ENCODE assay signal across 13 cellular contexts in the genomic region with DNA sequence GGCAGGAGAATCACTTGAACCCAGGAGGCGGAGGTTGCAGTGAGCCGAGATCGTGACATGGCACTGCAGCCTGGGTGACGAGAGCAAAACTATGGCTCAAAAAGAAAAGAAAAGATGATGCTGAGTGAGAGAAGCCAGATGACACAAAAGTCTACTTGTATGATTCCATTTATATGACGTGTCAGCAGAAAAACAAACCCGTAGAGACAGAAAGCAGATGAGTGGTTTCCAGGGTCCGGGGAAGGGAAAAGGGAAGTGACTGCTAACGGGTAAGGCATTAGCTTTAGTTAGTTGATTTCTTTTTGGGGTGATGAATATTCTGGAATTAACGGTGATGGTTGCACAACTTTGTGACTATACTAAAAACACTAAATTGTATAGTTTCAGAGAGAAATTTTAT. TPM values are rescaled to one million over a fixed set of nuclear protein-coding genes. Genes with fewer than 3 reads are reported as not detected.
DNase-seq lines count a peak whose midpoint lies in the region; ATAC-seq, FAIRE-seq and TF ChIP-seq lines count a peak whose summit lies in the region.
"Had no signal": no experiment of that assay in that cellular context is flagged by ENCODE, and none has a peak within 500 bp of the region (broad histone marks: within the 10 kb centered on the region; RNA-seq: fewer than 3 reads in every experiment).

No MANE protein-coding gene starts in this region.

- H2BK5ac ChIP-seq in mesenchymal stem cell (ENCODE audit: low read depth, low read length, poor library complexity, severe bottlenecking): peak overlapping the region; percentile 87

- WGBS in mesenchymal stem cell: 51% methylated on average over 7 of the region's 9 CpGs

- intact Hi-C loops in left lung (cut with DNase I): no loop called here

- H3K4me1 Mint-ChIP-seq in astrocyte (ENCODE audit: low read depth, unreplicated experiment): peaks cover 3% of the 10 kb centered on the region

- H3K27ac Mint-ChIP-seq in astrocyte (ENCODE audit: unreplicated experiment): no peak overlapping the region

- H3K4me1 ChIP-seq in astrocyte (ENCODE audit: insufficient read depth, low read length) (peaks cover 8% of the 10 kb centered on the region), mesenchymal stem cell (ENCODE audit: control insufficient read depth, insufficient read depth, low read depth, low read length) (peaks cover 10% of the 10 kb centered on the region), left lung (peaks cover 0 to 30% of the 10 kb centered on the region in 2 donors)

- no peaks in the 10 kb centered on the region for H4K20me1 ChIP-seq in astrocyte (ENCODE audit: insufficient read depth, low read length)

- H3K4ac ChIP-seq in mesenchymal stem cell (ENCODE audit: low read depth in 1 of 2, low read length in 2 of 2): no peak overlapping the region

- H2BK120ac ChIP-seq in mesenchymal stem cell (ENCODE audit: low read depth, low read length): no peak overlapping the region

- ATAC-seq in left lung: no peak
- no peak for ATAC-seq in HG03159 (IDR thresholded peaks at IDR 0.05; ENCODE audit: unreplicated experiment)

- TF ChIP-seq CTCF in astrocyte (IDR thresholded peaks at IDR 0.05; ENCODE audit: insufficient read depth, low read depth, low read length) (no peak), left lung (IDR thresholded peaks at IDR 0.05) (no peak)

- H4K8ac ChIP-seq in mesenchymal stem cell (ENCODE audit: low read length): peak overlapping the region; percentile 41

- no peak overlapping the region for H3K4me3 Mint-ChIP-seq in astrocyte (ENCODE audit: unreplicated experiment)
- H3K4me3 Mint-ChIP-seq: T-helper 2 cell treated with Interferon-gamma antibody and Interleukin-4, amounts not matched to agents 5 μg/mL and 100 μg/mL, for 36 hours had no signal

- peaks cover 7% of the 10 kb centered on the region for H3K9me3 Mint-ChIP-seq in astrocyte (ENCODE audit: unreplicated experiment)

- H3K27ac ChIP-seq in astrocyte (ENCODE audit: low read depth, low read length) (peak overlapping the region; percentile 78), mesenchymal stem cell (ENCODE audit: low read length, poor library complexity, severe bottlenecking) (peak overlapping the region; percentile 94), left lung (peak overlapping the region in 1 of 2 donors; percentile 13)
- H3K27ac ChIP-seq: C4-2B had no signal

- H2AFZ ChIP-seq in astrocyte (ENCODE audit: low read depth, low read length) (no peak overlapping the region), mesenchymal stem cell (ENCODE audit: low read depth, low read length) (no peak overlapping the region)

- H3K18ac ChIP-seq in mesenchymal stem cell (ENCODE audit: low read depth in 1 of 2, low read length in 2 of 2): peak overlapping the region in 1 of 2 experiments; percentile 60

- no peaks in the 10 kb centered on the region for H3K79me1 ChIP-seq in mesenchymal stem cell (replicated peaks; ENCODE audit: low read length, poor library complexity, severe bottlenecking)

- no peak overlapping the region for H2BK15ac ChIP-seq in mesenchymal stem cell (ENCODE audit: low read depth, poor library complexity, severe bottlenecking)

- H3K79me2 ChIP-seq in astrocyte (ENCODE audit: insufficient read depth, low read length): no peaks in the 10 kb centered on the region

- H3K4me2 ChIP-seq in astrocyte (ENCODE audit: low read length) (peak overlapping the region; percentile 49), mesenchymal stem cell (ENCODE audit: low read length, poor library complexity, severe bottlenecking) (peak overlapping the region; percentile 31)

- DNase-seq in AG20443 (ENCODE audit: low spot score) (peak; percentile 39), HT1080 (ENCODE audit: low read depth) (peak; percentile 87), astrocyte (ENCODE audit: low read depth) (peak; percentile 70), mesenchymal stem cell (peak; percentile 94), left lung (no peak), NCI-H526 (lab: John Stamatoyannopoulos, UW) (no peak), activated gamma-delta T cell (lab: John Stamatoyannopoulos, UW) (no peak)
- DNase-seq: NCI-H1436; stimulated activated CD8-positive, alpha-beta memory T cell treated with anti-CD3 and anti-CD28 coated beads, Interleukin-4, amount 100 ng/mL, for 48 hours had no signal

- H3K4me3 ChIP-seq in astrocyte (ENCODE audit: insufficient read depth, low read depth, low read length) (no peak overlapping the region), mesenchymal stem cell (ENCODE audit: insufficient read depth in 1 of 2, low read depth in 1 of 2, low read length in 2 of 2) (no peak overlapping the region), left lung (no peak overlapping the region)
- H3K4me3 ChIP-seq: skin epidermis had no signal

- H4K91ac ChIP-seq in mesenchymal stem cell (ENCODE audit: low read length): peak overlapping the region; percentile 35

- H3K9me3 ChIP-seq in astrocyte (ENCODE audit: insufficient read depth, low read depth, low read length) (no peaks in the 10 kb centered on the region), mesenchymal stem cell (ENCODE audit: control insufficient read depth, low read length) (peaks cover 3% of the 10 kb centered on the region), left lung (no peaks in the 10 kb centered on the region)

- H3K36me3 Mint-ChIP-seq in astrocyte (ENCODE audit: low read depth, unreplicated experiment): no peaks in the 10 kb centered on the region

- H2AK5ac ChIP-seq in mesenchymal stem cell (ENCODE audit: low read length, severe bottlenecking): no peak overlapping the region

- H3K27me3 ChIP-seq in astrocyte (ENCODE audit: insufficient read depth, low read length) (no peaks in the 10 kb centered on the region), mesenchymal stem cell (ENCODE audit: control insufficient read depth in 1 of 2, insufficient read depth in 1 of 2, low read length in 2 of 2) (no peaks in the 10 kb centered on the region), left lung (no peaks in the 10 kb centered on the region)

- no peak overlapping the region for H2BK12ac ChIP-seq in mesenchymal stem cell (ENCODE audit: low read length in 2 of 2)

- H3K14ac ChIP-seq in mesenchymal stem cell (ENCODE audit: low read length in 2 of 2): no peak overlapping the region

- no peak overlapping the region for H3K23ac ChIP-seq in mesenchymal stem cell (ENCODE audit: low read length in 2 of 2)

- no peak for FAIRE-seq in astrocyte (lab: Jason Lieb, UNC)

- peak overlapping the region; percentile 65 for H3K9ac ChIP-seq in astrocyte (ENCODE audit: low read length)
- H3K9ac ChIP-seq in mesenchymal stem cell (ENCODE audit: low read length): peak overlapping the region; percentile 73

- no peaks in the 10 kb centered on the region for H3K27me3 Mint-ChIP-seq in astrocyte (ENCODE audit: low read depth, unreplicated experiment)

- H3K36me3 ChIP-seq in astrocyte (ENCODE audit: insufficient read depth, low read length) (no peaks in the 10 kb centered on the region), mesenchymal stem cell (ENCODE audit: control insufficient read depth in 1 of 2, insufficient read depth in 2 of 2, low read depth in 1 of 2, low read length in 2 of 2) (no peaks in the 10 kb centered on the region), left lung (no peaks in the 10 kb centered on the region)

RNA-seq across cellular contexts. Expression of a gene that starts 24.6 kb away (rescaled TPM):
- total RNA-seq in HT1080 (2014; rRNA removed; shearing (Covaris generic)): 192 and 245 TPM in 2 replicates
- polyA plus RNA-seq in HT1080 (2015; cell fraction: cytosol; rRNA removed): 225 and 238 TPM in 2 replicates
- 95.7 and 134 TPM in 2 replicates for polyA plus RNA-seq in HT1080 (2015; cell fraction: nucleus; rRNA removed)
- 163 and 171 TPM in 2 replicates for total RNA-seq in astrocyte
- polyA plus RNA-seq in mesenchymal stem cell (2013, experiment 1 of 2): 332 TPM
- 334 TPM for polyA plus RNA-seq in mesenchymal stem cell (2013, experiment 2 of 2)
- total RNA-seq in left lung: 100 to 1,000 TPM; 152 to 156 TPM

Comparison
In these comparisons a context has a peak if more than half of its experiments do, and no peak if none do; other contexts are left out.
1. DNase-seq: peak in AG20443 (single experiment), HT1080 (single experiment), astrocyte (single experiment) and mesenchymal stem cell (single experiment); none in left lung (0 of 2), NCI-H526 (0 of 2) and activated gamma-delta T cell (single experiment).